Comparison of ENCODE assay signal across 2 cellular contexts in genomic region chr20:13058666-13059389, GRCh38.
TF ChIP-seq lines count a peak whose summit lies in the region.

No MANE protein-coding gene starts in this region.

TF ChIP-seq in A549, 52 proteins besides CTCF, POLR2A, EP300 and RAD21 (continued from another document):
- TF ChIP-seq SREBF2 (IDR thresholded peaks at IDR 0.05) (no peak), ATOH8 (CRISPR knock-in tag; IDR thresholded peaks at IDR 0.05; ENCODE audit: low read depth) (no peak), KDM1A (IDR thresholded peaks at IDR 0.05; ENCODE audit: low read depth) (no peak), ZC3H11A (IDR thresholded peaks at IDR 0.05) (no peak), NFE2L2 (conservative IDR thresholded peaks at IDR 0.05; ENCODE audit: low read length) (no peak), HMGXB4 (CRISPR knock-in tag; IDR thresholded peaks at IDR 0.05; ENCODE audit: borderline replicate concordance) (no peak)

TF ChIP-seq in GM23338, 12 proteins besides CTCF, POLR2A, EP300 and RAD21 (continued from another document):
- TF ChIP-seq REST (IDR thresholded peaks at IDR 0.05; ENCODE audit: unreplicated experiment) (no peak), ETS1 (IDR thresholded peaks at IDR 0.05) (no peak), JUNB (IDR thresholded peaks at IDR 0.05; ENCODE audit: unreplicated experiment) (no peak), ZNF114 (CRISPR knock-in tag; IDR thresholded peaks at IDR 0.05) (no peak), POLR2AphosphoS5 (IDR thresholded peaks at IDR 0.05; ENCODE audit: low read depth) (no peak), CREB1 (CRISPR knock-in tag; IDR thresholded peaks at IDR 0.05; ENCODE audit: low read depth) (no peak)
